Comparison of ENCODE assay signal across 2 cellular contexts in the genomic region with DNA sequence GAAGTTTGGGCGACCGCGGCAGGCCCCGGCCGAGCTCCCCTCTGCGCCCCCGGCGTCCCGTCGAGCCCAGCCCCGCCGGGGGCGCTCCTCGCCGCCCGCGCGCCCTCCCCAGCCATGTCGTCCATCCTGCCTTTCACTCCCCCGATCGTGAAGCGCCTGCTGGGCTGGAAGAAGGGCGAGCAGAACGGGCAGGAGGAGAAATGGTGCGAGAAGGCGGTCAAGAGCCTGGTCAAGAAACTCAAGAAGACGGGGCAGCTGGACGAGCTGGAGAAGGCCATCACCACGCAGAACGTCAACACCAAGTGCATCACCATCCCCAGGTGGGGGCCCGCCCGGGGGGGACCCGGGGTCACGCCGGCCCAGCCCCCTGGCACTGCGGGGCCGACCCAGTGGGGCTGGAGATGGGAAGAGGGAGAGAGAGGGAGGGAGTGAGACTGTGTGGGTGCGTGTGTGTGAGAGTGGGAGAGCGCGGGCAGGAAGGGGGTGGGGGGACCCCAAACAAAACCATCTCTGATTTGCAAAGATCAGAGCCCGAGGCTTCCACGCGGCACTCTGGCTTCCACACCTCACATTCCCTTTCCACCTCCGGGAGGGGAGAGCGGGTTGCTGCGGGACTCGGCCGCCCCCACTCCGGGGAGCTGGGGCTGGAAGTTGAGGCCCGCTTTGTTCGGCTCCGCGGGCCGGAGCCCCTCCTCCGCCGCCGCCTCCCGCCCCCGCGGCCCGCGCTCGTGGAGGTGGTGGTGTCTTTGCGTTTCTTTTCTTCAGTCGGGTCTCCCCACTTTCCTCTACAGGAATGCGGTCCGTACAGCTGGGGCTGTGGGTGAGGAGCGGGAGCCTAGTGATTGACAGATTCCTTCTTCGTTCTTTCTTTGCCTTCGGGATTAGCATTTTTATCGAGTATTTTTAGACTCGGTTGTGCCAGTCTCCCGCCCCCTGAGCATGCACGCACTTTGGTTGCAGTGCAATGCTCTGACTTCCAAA.
TF ChIP-seq lines count a peak whose summit lies in the region.

No MANE protein-coding gene starts in this region.

TF ChIP-seq in HEK293T, 16 proteins besides CTCF, POLR2A, EP300 and RAD21:
- TF ChIP-seq L3MBTL2 (conservative IDR thresholded peaks at IDR 0.05) (peak; percentile 38; the same call in 1 of the 2 replicates), CTBP1 (IDR thresholded peaks at IDR 0.05; ENCODE audit: borderline replicate concordance) (no peak), FOXK2 (IDR thresholded peaks at IDR 0.05) (no peak), TARDBP (IDR thresholded peaks at IDR 0.05) (no peak), BHLHE40 (IDR thresholded peaks at IDR 0.05; ENCODE audit: borderline replicate concordance) (no peak)
- TF ChIP-seq, protein P1, sequence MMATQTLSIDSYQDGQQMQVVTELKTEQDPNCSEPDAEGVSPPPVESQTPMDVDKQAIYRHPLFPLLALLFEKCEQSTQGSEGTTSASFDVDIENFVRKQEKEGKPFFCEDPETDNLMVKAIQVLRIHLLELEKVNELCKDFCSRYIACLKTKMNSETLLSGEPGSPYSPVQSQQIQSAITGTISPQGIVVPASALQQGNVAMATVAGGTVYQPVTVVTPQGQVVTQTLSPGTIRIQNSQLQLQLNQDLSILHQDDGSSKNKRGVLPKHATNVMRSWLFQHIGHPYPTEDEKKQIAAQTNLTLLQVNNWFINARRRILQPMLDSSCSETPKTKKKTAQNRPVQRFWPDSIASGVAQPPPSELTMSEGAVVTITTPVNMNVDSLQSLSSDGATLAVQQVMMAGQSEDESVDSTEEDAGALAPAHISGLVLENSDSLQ (IDR thresholded peaks at IDR 0.05): peak; percentile 82

TF ChIP-seq in H1, 55 proteins besides CTCF, POLR2A, EP300 and RAD21:
- TF ChIP-seq RNF2 (IDR thresholded peaks at IDR 0.05; ENCODE audit: borderline replicate concordance, low read depth, low read length, missing control alignments, poor library complexity, severe bottlenecking) (no peak), ASH2L (IDR thresholded peaks at IDR 0.05; ENCODE audit: low read length) (peak; percentile 12), SIN3A (conservative IDR thresholded peaks at IDR 0.05 in 1 of 2, IDR thresholded peaks at IDR 0.05 in 1 of 2; ENCODE audit: low read depth in 1 of 2, low read length in 2 of 2) (peak in 1 of 2 experiments; percentile 17; a peak in 1 of 4 replicates), TAF1 (IDR thresholded peaks at IDR 0.05; ENCODE audit: low read depth, low read length) (0 out of 2 replicates have a peak, but pooled peaks have one; percentile 29), RBBP5 (IDR thresholded peaks at IDR 0.05; ENCODE audit: borderline replicate concordance, low read depth, low read length) (0 out of 2 replicates have a peak, but pooled peaks have one; percentile 1), KDM4A (IDR thresholded peaks at IDR 0.05; ENCODE audit: low read depth, low read length, severe bottlenecking) (peak; percentile 50), BACH1 (IDR thresholded peaks at IDR 0.05; ENCODE audit: low read length) (0 out of 2 replicates have a peak, but pooled peaks have one; percentile 20), SUZ12 (IDR thresholded peaks at IDR 0.05; ENCODE audit: low read length) (peak; percentile 41; the same call in 1 of the 2 replicates), TEAD4 (IDR thresholded peaks at IDR 0.05; ENCODE audit: low read depth, low read length) (peak; percentile 59; the same call in 1 of the 2 replicates), HDAC6 (IDR thresholded peaks at IDR 0.05; ENCODE audit: low read depth, low read length) (no peak), TAF7 (optimal IDR thresholded peaks at IDR 0.05; ENCODE audit: borderline replicate concordance, low read depth, low read length) (no peak), EZH2 (IDR thresholded peaks at IDR 0.05; ENCODE audit: low read depth, low read length, severe bottlenecking) (peak; percentile 23)
